Comparison of ENCODE assay signal across 9 cellular contexts in genomic region chr11:63537293-63538101, GRCh38. TPM values are rescaled to one million over a fixed set of nuclear protein-coding genes. Genes with fewer than 3 reads are reported as not detected.
DNase-seq lines count a peak whose midpoint lies in the region; ATAC-seq and TF ChIP-seq lines count a peak whose summit lies in the region.
"Had no signal": no experiment of that assay in that cellular context is flagged by ENCODE, and none has a peak within 500 bp of the region (broad histone marks: within the 10 kb centered on the region; RNA-seq: fewer than 3 reads in every experiment).

No MANE protein-coding gene starts in this region.

- H3K4me1 Mint-ChIP-seq in activated CD4-positive, alpha-beta T cell treated with anti-CD3 and anti-CD28 coated beads, Interleukin-2, amount 10 ng/mL, durations not matched to agents 24 days and 14 days = peaks cover 63% of the 10 kb centered on the region

- H3K4me1 ChIP-seq in gastroesophageal sphincter (peaks cover 6 to 44% (median 18%) of the 10 kb centered on the region in 3 donors), parathyroid adenoma (no peaks in the 10 kb centered on the region)

- no peak overlapping the region for H3K9ac ChIP-seq in parathyroid adenoma

- H3K27ac Mint-ChIP-seq in activated CD4-positive, alpha-beta T cell treated with anti-CD3 and anti-CD28 coated beads, Interleukin-2, amount 10 ng/mL, durations not matched to agents 24 days and 14 days = peak overlapping the region; percentile 88

- H3K4me3 ChIP-seq in gastroesophageal sphincter (peak overlapping the region; percentile 29 to 54), parathyroid adenoma (ENCODE audit: low read depth, low read length) (peak overlapping the region; percentile 33)

- no peak for TF ChIP-seq EP300 in gastroesophageal sphincter (IDR thresholded peaks at IDR 0.05)

- intact Hi-C loops in activated CD4-positive, alpha-beta T cell treated with anti-CD3 and anti-CD28 coated beads, Interleukin-2, amount 10 ng/mL, durations not matched to agents 24 days and 14 days (cut with micrococcal nuclease) = loop anchor here (5.0 kb wide), 2 partner anchors 100 to 135 kb away; partner anchors contain the start of gene ATL3

- H3K9me3 Mint-ChIP-seq in activated CD4-positive, alpha-beta T cell treated with anti-CD3 and anti-CD28 coated beads, Interleukin-2, amount 10 ng/mL, durations not matched to agents 24 days and 14 days = no peaks in the 10 kb centered on the region

- WGBS in gastroesophageal sphincter (ENCODE audit: low coverage in 1 of 2), 2 donors = 0 to 10% methylated on average over 2 of the region's 8 CpGs

- H3K4me2 ChIP-seq in parathyroid adenoma (ENCODE audit: low read length) = no peak overlapping the region

- H3K36me3 Mint-ChIP-seq in activated CD4-positive, alpha-beta T cell treated with anti-CD3 and anti-CD28 coated beads, Interleukin-2, amount 10 ng/mL, durations not matched to agents 24 days and 14 days (ENCODE audit: low read depth) = peaks cover 16% of the 10 kb centered on the region

- no peak for TF ChIP-seq POLR2A in gastroesophageal sphincter (IDR thresholded peaks at IDR 0.05)

- H2AFZ ChIP-seq in parathyroid adenoma = no peak overlapping the region

- TF ChIP-seq CTCF in gastroesophageal sphincter (IDR thresholded peaks at IDR 0.05) (no peak), parathyroid adenoma (IDR thresholded peaks at IDR 0.05) (no peak)

- peaks cover 0 to 17% of the 10 kb centered on the region in 2 donors for H3K36me3 ChIP-seq in gastroesophageal sphincter
- no peaks in the 10 kb centered on the region for H3K36me3 ChIP-seq in parathyroid adenoma (ENCODE audit: control insufficient read depth, insufficient read depth, low read length)

- peak; percentile 75 for DNase-seq in activated CD4-positive, alpha-beta T cell treated with anti-CD3 and anti-CD28 coated beads, Interleukin-2, amount 10 ng/mL, durations not matched to agents 24 days and 14 days
- no peak for DNase-seq in activated CD4-positive, alpha-beta T cell treated with anti-CD3 and anti-CD28 coated beads for 1 hour
- peak; percentile 48 to 53 for DNase-seq in activated T-cell treated with anti-CD3 and anti-CD28 coated beads, Interleukin-2, amount 50 U/mL, for 48 hours
- DNase-seq in NCI-H226 = no peak

- peak; percentile 90 for ATAC-seq in gastroesophageal sphincter
- ATAC-seq in GM19455 (IDR thresholded peaks at IDR 0.05; ENCODE audit: unreplicated experiment) = no peak
- no peak for ATAC-seq in HG03342 (IDR thresholded peaks at IDR 0.05; ENCODE audit: unreplicated experiment)

- H3K79me2 ChIP-seq in parathyroid adenoma = no peaks in the 10 kb centered on the region

- no peaks in the 10 kb centered on the region for H3K9me3 ChIP-seq in gastroesophageal sphincter
- no peaks in the 10 kb centered on the region for H3K9me3 ChIP-seq in parathyroid adenoma (ENCODE audit: control insufficient read depth, low read length)

- H3K27me3 ChIP-seq in gastroesophageal sphincter (no peaks in the 10 kb centered on the region), parathyroid adenoma (ENCODE audit: control insufficient read depth, insufficient read depth, low read length) (no peaks in the 10 kb centered on the region)

- no peaks in the 10 kb centered on the region for H3K27me3 Mint-ChIP-seq in activated CD4-positive, alpha-beta T cell treated with anti-CD3 and anti-CD28 coated beads, Interleukin-2, amount 10 ng/mL, durations not matched to agents 24 days and 14 days

- H3K27ac ChIP-seq in gastroesophageal sphincter (peak overlapping the region; percentile 75 to 96 (median 90)), parathyroid adenoma (peak overlapping the region; percentile 61)

- H3K4me3 Mint-ChIP-seq in activated CD4-positive, alpha-beta T cell treated with anti-CD3 and anti-CD28 coated beads, Interleukin-2, amount 10 ng/mL, durations not matched to agents 24 days and 14 days = peak overlapping the region; percentile 90

RNA-seq across cellular contexts. Expression of gene PLAAT4, which starts 0.9 kb away (rescaled TPM):
- 12.2 and 14.7 TPM in 2 replicates for total RNA-seq in activated CD4-positive, alpha-beta T cell treated with anti-CD3 and anti-CD28 coated beads, Interleukin-2, amount 10 ng/mL, durations not matched to agents 24 days and 14 days
- 10 to 100 TPM; 18.0 to 40.5 (median 35.9) TPM for total RNA-seq in gastroesophageal sphincter

RNA-seq across cellular contexts. Expression of gene PLAAT2, which starts 25.7 kb away (rescaled TPM):
- total RNA-seq in activated CD4-positive, alpha-beta T cell treated with anti-CD3 and anti-CD28 coated beads, Interleukin-2, amount 10 ng/mL, durations not matched to agents 24 days and 14 days = not detected in 2 replicates
- total RNA-seq in gastroesophageal sphincter = not detected
- total RNA-seq: subcutaneous adipose tissue had no signal

RNA-seq across cellular contexts. Expression of gene LGALS12, which starts 31.6 kb away (rescaled TPM):
- not detected in 2 replicates for total RNA-seq in activated CD4-positive, alpha-beta T cell treated with anti-CD3 and anti-CD28 coated beads, Interleukin-2, amount 10 ng/mL, durations not matched to agents 24 days and 14 days
- total RNA-seq in gastroesophageal sphincter = 1 to 10 TPM in 1 of 4 donors, under 1 TPM in 1, not detected in 2; 0.47 to 2.0 TPM

RNA-seq across cellular contexts. Expression of gene PLAAT5, which starts 46.5 kb away (rescaled TPM):
- total RNA-seq in activated CD4-positive, alpha-beta T cell treated with anti-CD3 and anti-CD28 coated beads, Interleukin-2, amount 10 ng/mL, durations not matched to agents 24 days and 14 days = not detected in 2 replicates
- 1 to 10 TPM; 3.4 to 8.3 (median 5.5) TPM for total RNA-seq in gastroesophageal sphincter

Comparison
In these comparisons a context has a peak if more than half of its experiments do, and no peak if none do; other contexts are left out.
1. DNase-seq: peak in activated CD4-positive, alpha-beta T cell treated with anti-CD3 and anti-CD28 coated beads, Interleukin-2, amount 10 ng/mL, durations not matched to agents 24 days and 14 days (single experiment) and activated T-cell treated with anti-CD3 and anti-CD28 coated beads, Interleukin-2, amount 50 U/mL, for 48 hours (2 of 2); none in activated CD4-positive, alpha-beta T cell treated with anti-CD3 and anti-CD28 coated beads for 1 hour (single experiment) and NCI-H226 (single experiment).